20 cellular contexts compared by ENCODE assay signal in the genomic region with DNA sequence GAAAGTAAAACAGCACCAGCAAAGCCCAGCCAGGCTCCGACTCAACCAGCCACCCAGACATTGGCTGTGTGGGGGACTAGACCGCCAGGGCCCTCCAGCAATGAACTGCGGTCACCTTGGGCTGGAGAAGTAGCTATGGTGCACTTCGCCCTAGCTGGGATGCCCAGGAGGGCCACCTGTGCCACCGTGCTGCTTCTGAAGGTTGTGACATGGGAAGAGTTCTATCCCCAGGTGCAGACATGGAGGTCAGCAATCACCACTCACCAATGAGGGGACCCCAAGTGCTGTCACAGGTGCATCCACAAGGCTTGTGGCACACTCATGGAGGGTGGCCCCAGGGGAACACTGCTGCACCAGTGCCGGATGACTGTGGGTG.
DNase-seq lines count a peak whose midpoint lies in the region; ATAC-seq, FAIRE-seq and TF ChIP-seq lines count a peak whose summit lies in the region.
"Had no signal": no experiment of that assay in that cellular context is flagged by ENCODE, and none has a peak within 500 bp of the region (broad histone marks: within the 10 kb centered on the region; RNA-seq: fewer than 3 reads in every experiment).

No MANE protein-coding gene starts in this region.

- TF ChIP-seq EP300 in HepG2 (IDR thresholded peaks at IDR 0.05; ENCODE audit: low read depth in 2 of 2, low read length in 2 of 2) (no peak), HepG2 (CRISPR knock-in tag; IDR thresholded peaks at IDR 0.05; ENCODE audit: borderline replicate concordance) (no peak)

- no peaks in the 10 kb centered on the region for H4K20me1 ChIP-seq in HepG2 (ENCODE audit: insufficient read depth, low read length)

- no peak overlapping the region for H3K14ac ChIP-seq in neuronal stem cell (ENCODE audit: low read length)

- H3K27me3 Mint-ChIP-seq in activated T-cell treated with anti-CD3 and anti-CD28 coated beads, Interleukin-2, amount 50 U/mL, for 24 hours: no peaks in the 10 kb centered on the region

- no peaks in the 10 kb centered on the region for H3K79me2 ChIP-seq in HepG2 (ENCODE audit: insufficient read depth, low read length)

- DNase-seq in activated T-cell treated with anti-CD3 and anti-CD28 coated beads, Interleukin-2, amount 50 U/mL, for 1 hour: peak; percentile 3
- DNase-seq in activated T-cell treated with anti-CD3 and anti-CD28 coated beads, Interleukin-2, amount 50 U/mL, for 24 hours: no peak
- DNase-seq in right lobe of liver (peak in 2 of 3 donors; percentile 18 to 27), HepG2 (ENCODE audit: low spot score) (no peak), neuronal stem cell (ENCODE audit: low spot score) (no peak), SKM-1 (lab: John Stamatoyannopoulos, UW; ENCODE audit: unreplicated experiment) (no peak), ACHN (no peak), NCI-H1092 treated with DMSO at 0.1 percent for 48 hours (lab: John Stamatoyannopoulos, UW) (no peak)
- DNase-seq: 8988T; CD8-positive, alpha-beta T cell; COR-L47; DMS153; DMS79 treated with DMSO at 0.1 percent for 48 hours; EL; H7 had no signal

- no peak overlapping the region for H3K4me3 Mint-ChIP-seq in activated T-cell treated with anti-CD3 and anti-CD28 coated beads, Interleukin-2, amount 50 U/mL, for 24 hours
- H3K4me3 Mint-ChIP-seq: CD8-positive, alpha-beta T cell; GM23338 had no signal

- TF ChIP-seq CTCF in right lobe of liver (IDR thresholded peaks at IDR 0.05) (no peak), HepG2 (CRISPR knock-in tag; IDR thresholded peaks at IDR 0.05) (no peak)

- H3K27ac ChIP-seq in right lobe of liver (no peak overlapping the region), HepG2 (ENCODE audit: extremely low read length, insufficient read depth, low read length) (no peak overlapping the region), neuronal stem cell (replicated peaks; ENCODE audit: low read length) (no peak overlapping the region)
- H3K27ac ChIP-seq: C4-2B had no signal

- TF ChIP-seq POLR2A in right lobe of liver (IDR thresholded peaks at IDR 0.05) (no peak), HepG2 (IDR thresholded peaks at IDR 0.05; ENCODE audit: insufficient read depth in 1 of 2, low read depth in 2 of 2, low read length in 2 of 2) (no peak)

- no peak overlapping the region for H3K27ac Mint-ChIP-seq in activated T-cell treated with anti-CD3 and anti-CD28 coated beads, Interleukin-2, amount 50 U/mL, for 24 hours
- H3K27ac Mint-ChIP-seq: CD8-positive, alpha-beta T cell; GM23338 had no signal

- FAIRE-seq in HepG2 (lab: Jason Lieb, UNC): no peak
- FAIRE-seq: D721Med, G401.6, GM12891 had no signal

- H2BK12ac ChIP-seq in neuronal stem cell (ENCODE audit: low read length): no peak overlapping the region

- no peak overlapping the region for H4K91ac ChIP-seq in neuronal stem cell (ENCODE audit: low read depth, low read length, poor library complexity)

- intact Hi-C loops in right lobe of liver (cut with DNase I): no loop called here
- intact Hi-C loops in HepG2 (cut with micrococcal nuclease; ENCODE audit: unreplicated experiment): no loop called here

- H3K79me1 ChIP-seq in neuronal stem cell (ENCODE audit: low read depth, low read length): no peaks in the 10 kb centered on the region

- no CpG with 5 or more reads among the region's 6 CpGs for WGBS in right lobe of liver (ENCODE audit: insufficient coverage, low coverage, low lambda C conversion rate, missing lambda C conversion rate)
- WGBS in HepG2 (ENCODE audit: low lambda C conversion rate): 97% methylated on average over 6 of the region's 6 CpGs
- no CpG with 5 or more reads among the region's 6 CpGs for WGBS in neuronal stem cell (ENCODE audit: extremely low coverage in 2 of 2, insufficient read length in 2 of 2, insufficient replicate concordance in 1 of 2), 2 donors

- H3K27me3 ChIP-seq in right lobe of liver: no peaks in the 10 kb centered on the region
- no peaks in the 10 kb centered on the region for H3K27me3 ChIP-seq in HepG2 (ENCODE audit: control insufficient read depth in 1 of 2, insufficient read depth in 2 of 2, low read length in 2 of 2)
- H3K27me3 ChIP-seq in neuronal stem cell (ENCODE audit: control insufficient read depth in 3 of 3, insufficient read depth in 3 of 3, low read depth in 1 of 3, low read length in 3 of 3): no peaks in the 10 kb centered on the region

- no peak overlapping the region for H2BK15ac ChIP-seq in neuronal stem cell (ENCODE audit: low read length)

- peaks cover 0 to 8% (median 2%) of the 10 kb centered on the region in 4 donors for H3K4me1 ChIP-seq in right lobe of liver
- peaks cover 3% of the 10 kb centered on the region; the same call in 1 of the 2 replicates for H3K4me1 ChIP-seq in HepG2 (ENCODE audit: insufficient read depth, low read length)
- H3K4me1 ChIP-seq in neuronal stem cell (ENCODE audit: control insufficient read depth in 2 of 2, insufficient read depth in 1 of 2, low read depth in 1 of 2, low read length in 2 of 2): peaks cover 0 to 3% of the 10 kb centered on the region in 2 donors

- ATAC-seq in right lobe of liver (no peak), HepG2 (no peak)
- ATAC-seq: CD8-positive, alpha-beta T cell; GM23338 had no signal

- H3K4me1 Mint-ChIP-seq in activated T-cell treated with anti-CD3 and anti-CD28 coated beads, Interleukin-2, amount 50 U/mL, for 24 hours (ENCODE audit: low read depth): no peaks in the 10 kb centered on the region
- H3K4me1 Mint-ChIP-seq: GM23338 had no signal

- H2BK120ac ChIP-seq in neuronal stem cell (ENCODE audit: low read depth, low read length): no peak overlapping the region

- H3K4me2 ChIP-seq in HepG2 (ENCODE audit: low read depth, low read length): no peak overlapping the region
- H3K4me2 ChIP-seq in neuronal stem cell (ENCODE audit: insufficient read depth, low read length, poor library complexity, severe bottlenecking): no peak overlapping the region
- H3K4me2 ChIP-seq: GM23338 had no signal

- no peak overlapping the region for H3K18ac ChIP-seq in neuronal stem cell (ENCODE audit: low read length)

- BruUV-seq in HepG2 (replicated peaks; lab: Mats Ljungman, UMichigan): no TSS peak

- CTCF ChIA-PET in HepG2 (lab: Yijun Ruan, JAX; ENCODE audit: low intra/inter-chr PET ratio, low total read pairs): no interaction called here

- no peak overlapping the region for H3K9ac ChIP-seq in HepG2 (ENCODE audit: insufficient read depth, low read depth, low read length)
- H3K9ac ChIP-seq in neuronal stem cell (ENCODE audit: low read depth, low read length, poor library complexity): no peak overlapping the region

- no peak overlapping the region for H4K8ac ChIP-seq in neuronal stem cell (ENCODE audit: low read depth, low read length)

- H3K23ac ChIP-seq in neuronal stem cell (ENCODE audit: low read depth, low read length, poor library complexity): peak overlapping the region; percentile 2

- peaks cover 9% of the 10 kb centered on the region for H3K36me3 Mint-ChIP-seq in activated T-cell treated with anti-CD3 and anti-CD28 coated beads, Interleukin-2, amount 50 U/mL, for 24 hours (ENCODE audit: low read depth)

- H2BK5ac ChIP-seq in neuronal stem cell (ENCODE audit: low read length): no peak overlapping the region

- no peaks in the 10 kb centered on the region for H3K9me3 Mint-ChIP-seq in activated T-cell treated with anti-CD3 and anti-CD28 coated beads, Interleukin-2, amount 50 U/mL, for 24 hours
- H3K9me3 Mint-ChIP-seq: CD8-positive, alpha-beta T cell; GM23338 had no signal

- in situ Hi-C loops in HepG2 (cut with HindIII; ENCODE audit: extremely low pct_ligation_motif_present, low pct_unique_long_range_greater_than_20kb): no loop called here
- in situ Hi-C loops in ACHN (cut with HindIII; ENCODE audit: low pct_ligation_motif_present, low pct_unique_long_range_greater_than_20kb, low sequenced_read_pairs): no loop called here

- H3K9me3 ChIP-seq in right lobe of liver (no peaks in the 10 kb centered on the region), HepG2 (ENCODE audit: low read length) (no peaks in the 10 kb centered on the region), neuronal stem cell (replicated peaks in 1 of 2; ENCODE audit: control insufficient read depth in 2 of 2, insufficient read depth in 1 of 2, low read depth in 1 of 2, low read length in 2 of 2) (peaks cover 5 to 6% of the 10 kb centered on the region in 2 donors)

- POLR2A ChIA-PET in HepG2 (lab: Yijun Ruan, JAX): no interaction called here

- no peak overlapping the region for H2AK5ac ChIP-seq in neuronal stem cell (ENCODE audit: low read depth, low read length)

- H3K4me3 ChIP-seq in right lobe of liver: no peak overlapping the region
- H3K4me3 ChIP-seq in HepG2 (replicated peaks in 1 of 3; ENCODE audit: insufficient read depth in 1 of 3, low read depth in 2 of 3, low read length in 3 of 3): no peak overlapping the region
- no peak overlapping the region for H3K4me3 ChIP-seq in neuronal stem cell (ENCODE audit: low read length in 2 of 2)
- H3K4me3 ChIP-seq: GM23338 had no signal

- peaks cover 0 to 8% (median 0%) of the 10 kb centered on the region in 4 donors for H3K36me3 ChIP-seq in right lobe of liver
- H3K36me3 ChIP-seq in HepG2 (replicated peaks in 1 of 2; ENCODE audit: control insufficient read depth in 1 of 2, insufficient read depth in 2 of 2, low read length in 2 of 2): peaks cover 4 to 5% of the 10 kb centered on the region in 2 experiments; a peak in 2 of 5 replicates
- peaks cover 0 to 4% of the 10 kb centered on the region in 2 donors for H3K36me3 ChIP-seq in neuronal stem cell (replicated peaks in 1 of 2; ENCODE audit: control insufficient read depth in 2 of 2, insufficient read depth in 2 of 2, low read length in 2 of 2)

- H2AFZ ChIP-seq in HepG2 (ENCODE audit: low read length): no peak overlapping the region
- no peak overlapping the region for H2AFZ ChIP-seq in neuronal stem cell (ENCODE audit: low read length)
- H2AFZ ChIP-seq: GM23338 had no signal

- no peak for TF ChIP-seq RAD21 in HepG2 (CRISPR knock-in tag; IDR thresholded peaks at IDR 0.05)

- H3K4ac ChIP-seq in neuronal stem cell (ENCODE audit: low read length): no peak overlapping the region

TF ChIP-seq in HepG2, 621 proteins besides CTCF, POLR2A, EP300 and RAD21 (continues in another document):
- TF ChIP-seq SUZ12 (IDR thresholded peaks at IDR 0.05; ENCODE audit: low read depth, low read length) (no peak), HOXA3 (CRISPR knock-in tag; IDR thresholded peaks at IDR 0.05) (no peak), HHEX (CRISPR knock-in tag; IDR thresholded peaks at IDR 0.05) (no peak), NCOR1 (IDR thresholded peaks at IDR 0.05; ENCODE audit: borderline replicate concordance, low read length) (no peak)
- TF ChIP-seq, protein P1, sequence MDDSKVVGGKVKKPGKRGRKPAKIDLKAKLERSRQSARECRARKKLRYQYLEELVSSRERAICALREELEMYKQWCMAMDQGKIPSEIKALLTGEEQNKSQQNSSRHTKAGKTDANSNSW (CRISPR knock-in tag; IDR thresholded peaks at IDR 0.05; ENCODE audit: borderline replicate concordance): no peak

Comparison
In these comparisons a context has a peak if more than half of its experiments do, and no peak if none do; other contexts are left out.
1. DNase-seq: peak in activated T-cell treated with anti-CD3 and anti-CD28 coated beads, Interleukin-2, amount 50 U/mL, for 1 hour (single experiment) and right lobe of liver (2 of 3); none in activated T-cell treated with anti-CD3 and anti-CD28 coated beads, Interleukin-2, amount 50 U/mL, for 24 hours (single experiment), HepG2 (single experiment), neuronal stem cell (single experiment), SKM-1 (single experiment), ACHN (single experiment) and NCI-H1092 treated with DMSO at 0.1 percent for 48 hours (single experiment).